9 cellular contexts compared by ENCODE assay signal in the genomic region with DNA sequence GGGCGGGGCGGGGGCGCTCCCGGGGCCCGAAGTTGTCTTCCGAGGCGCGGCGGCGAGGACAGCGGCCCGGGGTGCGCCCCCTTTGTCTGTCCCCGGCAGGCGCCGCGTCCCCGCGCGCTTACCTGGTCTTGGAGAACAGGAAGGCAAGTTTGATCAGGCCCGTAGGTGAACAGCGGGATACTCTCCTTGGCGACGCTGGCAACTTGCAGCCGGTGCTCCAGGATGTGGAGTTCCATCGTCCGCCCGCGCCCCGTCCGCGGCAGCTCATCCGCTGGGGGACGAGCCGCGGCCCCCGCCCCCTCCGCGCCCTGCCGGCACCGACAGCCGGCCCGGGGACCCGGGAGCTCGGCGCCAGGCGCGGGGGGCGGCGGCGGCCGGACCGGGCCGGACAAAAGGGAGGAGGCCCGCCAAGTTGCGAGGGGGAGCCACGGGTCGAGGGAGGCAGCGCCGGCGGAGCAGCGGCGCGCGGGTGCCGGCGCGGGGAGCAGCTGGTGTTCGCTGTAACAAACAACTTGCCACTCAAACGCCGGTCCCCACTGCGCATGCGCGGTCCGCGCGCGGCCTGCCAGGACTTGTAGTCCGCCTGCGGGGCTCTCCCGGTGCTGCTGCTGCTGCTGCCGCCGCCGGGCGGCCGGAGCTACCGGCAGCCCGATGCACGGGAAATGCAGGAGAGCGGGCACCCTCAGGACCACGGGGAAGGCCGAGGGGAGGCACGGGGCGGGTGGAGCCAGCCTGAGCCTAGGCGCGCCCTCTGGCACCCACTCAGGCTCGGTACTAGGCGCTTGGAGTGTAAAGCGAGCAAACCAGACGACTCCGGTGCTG. TPM values are rescaled to one million over a fixed set of nuclear protein-coding genes. Genes with fewer than 3 reads are reported as not detected.
A peak's percentile ranks its signal among the peaks of the same experiment; 100 is the strongest.
DNase-seq lines count a peak whose midpoint lies in the region; ATAC-seq, FAIRE-seq and TF ChIP-seq lines count a peak whose summit lies in the region.
"Had no signal": no experiment of that assay in that cellular context is flagged by ENCODE, and none has a peak within 500 bp of the region (broad histone marks: within the 10 kb centered on the region; RNA-seq: fewer than 3 reads in every experiment).

No MANE protein-coding gene starts in this region.

- peak; percentile 56 for TF ChIP-seq POLR2A in GM18951 (IDR thresholded peaks at IDR 0.05; ENCODE audit: extremely low read depth, insufficient read depth, insufficient read length)

- intact Hi-C loops in kidney (cut with DNase I): no loop called here

- H3K4me1 ChIP-seq in kidney (ENCODE audit: control insufficient read depth in 1 of 2, insufficient read depth in 1 of 2, low read depth in 1 of 2, low read length in 2 of 2): peaks cover 5 to 6% of the 10 kb centered on the region in 2 donors

- peak; percentile 93 for DNase-seq in AG09319 (ENCODE audit: extremely low read depth, low read depth)
- DNase-seq in NCI-H226: peak; percentile 84
- DNase-seq in cerebellar nuclear complex (lab: John Stamatoyannopoulos, UW): peak; percentile 68 to 82
- peak; percentile 99 for DNase-seq in kidney
- peak; percentile 97 for DNase-seq in stimulated activated CD4-positive, alpha-beta T cell treated with anti-CD3 and anti-CD28 coated beads, Interleukin-15, amount 100 ng/mL, for 1 hour (ENCODE audit: low read depth in 1 of 2, low spot score in 1 of 2)

- TF ChIP-seq CTCF in AG09319 (IDR thresholded peaks at IDR 0.05; ENCODE audit: low read depth, low read length) (peak; percentile 20), kidney (IDR thresholded peaks at IDR 0.05; ENCODE audit: borderline replicate concordance, extremely low read depth, insufficient read depth) (peak; percentile 47)

- peak overlapping the region in 1 of 2 donors; percentile 46 for H3K4me3 ChIP-seq in kidney (ENCODE audit: low read length in 2 of 2)

- no peaks in the 10 kb centered on the region for H3K9me3 ChIP-seq in kidney (ENCODE audit: control insufficient read depth in 1 of 2, low read length in 2 of 2)

- H3K36me3 ChIP-seq in kidney (ENCODE audit: control insufficient read depth in 1 of 2, insufficient read depth in 2 of 2, low read length in 2 of 2): no peaks in the 10 kb centered on the region

- peak overlapping the region in 1 of 2 donors; percentile 46 for H3K9ac ChIP-seq in kidney (ENCODE audit: low read length in 2 of 2)

- H3K27ac ChIP-seq in kidney (ENCODE audit: low read depth in 2 of 2, low read length in 2 of 2): no peak overlapping the region

- in situ Hi-C loops in GM18951 (cut with MboI; ENCODE audit: low sequenced_read_pairs, unreplicated experiment): no loop called here

- peak; percentile 91 for ATAC-seq in HG03175 (IDR thresholded peaks at IDR 0.05; ENCODE audit: unreplicated experiment)
- peak; percentile 96 for ATAC-seq in activated CD4-positive, CD25-positive, alpha-beta regulatory T cell treated with anti-CD3 and anti-CD28 coated beads, Interleukin-2, amount 50 U/mL, for 24 hours

- FAIRE-seq in kidney (lab: Jason Lieb, UNC): no peak

RNA-seq across cellular contexts. Expression of a gene that starts 35.6 kb away (rescaled TPM):
- total RNA-seq in kidney: not detected
- not detected for polyA plus RNA-seq in kidney (ENCODE audit: insufficient read depth, low read depth, low replicate concordance)
- total RNA-seq: T-helper 1 cell treated with Interleukin-12 subunit alpha and Interleukin-12 subunit beta and Interleukin-4 antibody, amounts not matched to agents 30 ng/mL and 1 ng/mL, for 36 hours had no signal

RNA-seq across cellular contexts. Expression of a gene that starts 52.2 kb away (rescaled TPM):
- total RNA-seq in kidney: 3.2 TPM
- not detected for polyA plus RNA-seq in kidney (ENCODE audit: insufficient read depth, low read depth, low replicate concordance)
